1 cellular context compared by ENCODE assay signal in genomic region chr1:26351591-26352337, GRCh38.
TF ChIP-seq lines count a peak whose summit lies in the region.

No MANE protein-coding gene starts in this region.

TF ChIP-seq in HepG2, 621 proteins besides CTCF, POLR2A, EP300 and RAD21 (continued from another document and continues in another):
- no peak for TF ChIP-seq ATAD3A (CRISPR knock-in tag; IDR thresholded peaks at IDR 0.05)
- TF ChIP-seq HDAC1 (CRISPR knock-in tag; IDR thresholded peaks at IDR 0.05), result peak; percentile 79
- TF ChIP-seq HOXA9 (CRISPR knock-in tag; IDR thresholded peaks at IDR 0.05; ENCODE audit: borderline replicate concordance), result no peak
- TF ChIP-seq E2F5 (CRISPR knock-in tag; conservative IDR thresholded peaks at IDR 0.05), result no peak
- TF ChIP-seq ZNF619 (CRISPR knock-in tag; IDR thresholded peaks at IDR 0.05), result no peak
- TF ChIP-seq MIER3 (CRISPR knock-in tag; IDR thresholded peaks at IDR 0.05; ENCODE audit: borderline replicate concordance), result peak; percentile 22; the same call in 1 of the 2 replicates
- no peak for TF ChIP-seq ZNF530 (CRISPR knock-in tag; IDR thresholded peaks at IDR 0.05; ENCODE audit: low read depth)
- TF ChIP-seq SATB2 (CRISPR knock-in tag; IDR thresholded peaks at IDR 0.05), result no peak
- TF ChIP-seq PRPF4 (IDR thresholded peaks at IDR 0.05; ENCODE audit: low read depth, low read length, poor library complexity, severe bottlenecking), result no peak
- TF ChIP-seq ZNF652 (CRISPR knock-in tag; IDR thresholded peaks at IDR 0.05; ENCODE audit: borderline replicate concordance, low read depth), result no peak
- TF ChIP-seq ZSCAN20 (CRISPR knock-in tag; IDR thresholded peaks at IDR 0.05; ENCODE audit: borderline replicate concordance), result no peak
- no peak for TF ChIP-seq HMGXB4 (CRISPR knock-in tag; IDR thresholded peaks at IDR 0.05; ENCODE audit: borderline replicate concordance in 1 of 2, low read depth in 1 of 2)
- TF ChIP-seq ZNF280D (CRISPR knock-in tag; IDR thresholded peaks at IDR 0.05), result no peak
- no peak for TF ChIP-seq ZNF747 (CRISPR knock-in tag; IDR thresholded peaks at IDR 0.05; ENCODE audit: borderline replicate concordance)
- TF ChIP-seq ZNF557 (CRISPR knock-in tag; IDR thresholded peaks at IDR 0.05), result no peak
- no peak for TF ChIP-seq ZNF383 (CRISPR knock-in tag; IDR thresholded peaks at IDR 0.05; ENCODE audit: borderline replicate concordance)
- no peak; the same call in 1 of the 2 replicates for TF ChIP-seq TBX2 (CRISPR knock-in tag; IDR thresholded peaks at IDR 0.05; ENCODE audit: borderline replicate concordance)
- TF ChIP-seq SNAPC2 (CRISPR knock-in tag; IDR thresholded peaks at IDR 0.05), result no peak
- no peak for TF ChIP-seq KDM5A (IDR thresholded peaks at IDR 0.05; ENCODE audit: borderline replicate concordance, low read length)
- TF ChIP-seq GPBP1L1 (CRISPR knock-in tag; IDR thresholded peaks at IDR 0.05), result no peak
- no peak for TF ChIP-seq ZNF230 (CRISPR knock-in tag; IDR thresholded peaks at IDR 0.05)
- no peak for TF ChIP-seq MBD4 (IDR thresholded peaks at IDR 0.05; ENCODE audit: borderline replicate concordance, low read length)
- TF ChIP-seq KAT8 (CRISPR knock-in tag; IDR thresholded peaks at IDR 0.05), result no peak
- TF ChIP-seq NR2C2 (CRISPR knock-in tag; IDR thresholded peaks at IDR 0.05; ENCODE audit: borderline replicate concordance), result peak; percentile 84
- peak; percentile 77 for TF ChIP-seq HOXA3 (CRISPR knock-in tag; IDR thresholded peaks at IDR 0.05)
- TF ChIP-seq SIN3B (IDR thresholded peaks at IDR 0.05; ENCODE audit: low read length), result no peak
- no peak for TF ChIP-seq CC2D1A (CRISPR knock-in tag; IDR thresholded peaks at IDR 0.05)
- TF ChIP-seq ZNF512B (CRISPR knock-in tag; IDR thresholded peaks at IDR 0.05; ENCODE audit: borderline replicate concordance), result no peak
- TF ChIP-seq HNF1B (CRISPR knock-in tag; IDR thresholded peaks at IDR 0.05), result peak; percentile 53; the same call in 1 of the 2 replicates
- no peak for TF ChIP-seq HMG20B (CRISPR knock-in tag; conservative IDR thresholded peaks at IDR 0.05)
- no peak for TF ChIP-seq ZNF382 (CRISPR knock-in tag; IDR thresholded peaks at IDR 0.05; ENCODE audit: borderline replicate concordance)
- TF ChIP-seq NFRKB (IDR thresholded peaks at IDR 0.05), result no peak
- TF ChIP-seq ZSCAN12 (CRISPR knock-in tag; IDR thresholded peaks at IDR 0.05), result no peak
- TF ChIP-seq ZNF746 (CRISPR knock-in tag; IDR thresholded peaks at IDR 0.05), result no peak
- no peak for TF ChIP-seq ZKSCAN1 (IDR thresholded peaks at IDR 0.05; ENCODE audit: low read length)
- no peak for TF ChIP-seq KLF13 (CRISPR knock-in tag; IDR thresholded peaks at IDR 0.05)
- no peak for TF ChIP-seq KLF12 (CRISPR knock-in tag; IDR thresholded peaks at IDR 0.05; ENCODE audit: borderline replicate concordance)
- no peak for TF ChIP-seq ZNF841 (CRISPR knock-in tag; IDR thresholded peaks at IDR 0.05; ENCODE audit: borderline replicate concordance)
- no peak for TF ChIP-seq CEBPZ (IDR thresholded peaks at IDR 0.05; ENCODE audit: low read length)
- no peak for TF ChIP-seq ZNF282 (IDR thresholded peaks at IDR 0.05; ENCODE audit: partially characterized antibody)
- no peak for TF ChIP-seq LCORL (IDR thresholded peaks at IDR 0.05)
- TF ChIP-seq LCORL (CRISPR knock-in tag; IDR thresholded peaks at IDR 0.05), result peak; percentile 93
- TF ChIP-seq ZNF552 (CRISPR knock-in tag; IDR thresholded peaks at IDR 0.05; ENCODE audit: borderline replicate concordance), result no peak
- TF ChIP-seq GTF2F1 (IDR thresholded peaks at IDR 0.05; ENCODE audit: low read length), result no peak
- TF ChIP-seq MAX (IDR thresholded peaks at IDR 0.05), result peak; percentile 79
- peak; percentile 61; the same call in 1 of the 2 replicates for TF ChIP-seq SPEN (CRISPR knock-in tag; IDR thresholded peaks at IDR 0.05; ENCODE audit: low read depth)
- no peak for TF ChIP-seq THYN1 (CRISPR knock-in tag; IDR thresholded peaks at IDR 0.05; ENCODE audit: borderline replicate concordance, low read depth)
- TF ChIP-seq MTA3 (CRISPR knock-in tag; IDR thresholded peaks at IDR 0.05), result no peak
- TF ChIP-seq STAT6 (CRISPR knock-in tag; IDR thresholded peaks at IDR 0.05; ENCODE audit: borderline replicate concordance), result no peak
